1 cellular context compared by ENCODE assay signal in genomic region chr11:34339149-34340064, GRCh38.
TF ChIP-seq lines count a peak whose summit lies in the region.

No MANE protein-coding gene starts in this region.

TF ChIP-seq in HepG2, 621 proteins besides CTCF, POLR2A, EP300 and RAD21 (continued from another document and continues in another):
- TF ChIP-seq NONO (IDR thresholded peaks at IDR 0.05) (no peak), NONO (CRISPR knock-in tag; conservative IDR thresholded peaks at IDR 0.05) (peak; percentile 70), BCL6 (CRISPR knock-in tag; IDR thresholded peaks at IDR 0.05) (peak; percentile 99), ZBTB14 (CRISPR knock-in tag; IDR thresholded peaks at IDR 0.05) (no peak), ZNF430 (CRISPR knock-in tag; IDR thresholded peaks at IDR 0.05) (no peak), ZNF7 (CRISPR knock-in tag; IDR thresholded peaks at IDR 0.05) (no peak), ARID5B (CRISPR knock-in tag; IDR thresholded peaks at IDR 0.05) (peak; percentile 95), HNRNPL (IDR thresholded peaks at IDR 0.05; ENCODE audit: low read depth, low read length) (no peak), THAP7 (CRISPR knock-in tag; IDR thresholded peaks at IDR 0.05) (no peak), ZBTB33 (CRISPR knock-in tag; IDR thresholded peaks at IDR 0.05) (no peak), ZNF747 (CRISPR knock-in tag; IDR thresholded peaks at IDR 0.05; ENCODE audit: borderline replicate concordance) (peak; percentile 75), ZNF75D (CRISPR knock-in tag; IDR thresholded peaks at IDR 0.05; ENCODE audit: borderline replicate concordance) (no peak), MBNL3 (CRISPR knock-in tag; conservative IDR thresholded peaks at IDR 0.05) (no peak), ATF7-NPFF (CRISPR knock-in tag; IDR thresholded peaks at IDR 0.05; ENCODE audit: low read depth) (no peak), ZNF800 (CRISPR knock-in tag; IDR thresholded peaks at IDR 0.05) (peak; percentile 45; the same call in 1 of the 2 replicates), HOXD1 (CRISPR knock-in tag; IDR thresholded peaks at IDR 0.05) (peak; percentile 99), TFDP2 (CRISPR knock-in tag; IDR thresholded peaks at IDR 0.05) (no peak), PHB2 (IDR thresholded peaks at IDR 0.05; ENCODE audit: partially characterized antibody) (no peak), NR2F2 (IDR thresholded peaks at IDR 0.05; ENCODE audit: borderline replicate concordance, low read depth) (0 out of 2 replicates have a peak, but pooled peaks have one; percentile 35), SPEN (CRISPR knock-in tag; IDR thresholded peaks at IDR 0.05; ENCODE audit: low read depth) (peak; percentile 48; the same call in 1 of the 2 replicates), KLF6 (CRISPR knock-in tag; IDR thresholded peaks at IDR 0.05) (0 out of 2 replicates have a peak, but pooled peaks have one; percentile 65), BCL3 (CRISPR knock-in tag; IDR thresholded peaks at IDR 0.05) (no peak), MTF1 (CRISPR knock-in tag; IDR thresholded peaks at IDR 0.05) (no peak), POLR2G (IDR thresholded peaks at IDR 0.05; ENCODE audit: low read depth, low read length) (no peak), RBAK (CRISPR knock-in tag; IDR thresholded peaks at IDR 0.05) (no peak), ZNF343 (CRISPR knock-in tag; IDR thresholded peaks at IDR 0.05) (no peak), ZNF460 (CRISPR knock-in tag; IDR thresholded peaks at IDR 0.05; ENCODE audit: borderline replicate concordance) (no peak), ZFAT (CRISPR knock-in tag; conservative IDR thresholded peaks at IDR 0.05) (no peak), ZNF589 (CRISPR knock-in tag; conservative IDR thresholded peaks at IDR 0.05) (no peak), DNMT3B (CRISPR knock-in tag; conservative IDR thresholded peaks at IDR 0.05) (no peak; the same call in 1 of the 2 replicates), KLF13 (CRISPR knock-in tag; IDR thresholded peaks at IDR 0.05) (no peak), ZNF274 (CRISPR knock-in tag; IDR thresholded peaks at IDR 0.05) (no peak), BATF2 (CRISPR knock-in tag; IDR thresholded peaks at IDR 0.05) (no peak), KAT2B (IDR thresholded peaks at IDR 0.05; ENCODE audit: borderline replicate concordance, low read depth, low read length) (no peak), MED1 (CRISPR knock-in tag; IDR thresholded peaks at IDR 0.05) (peak; percentile 95), SIX4 (CRISPR knock-in tag; IDR thresholded peaks at IDR 0.05) (no peak), THAP8 (CRISPR knock-in tag; IDR thresholded peaks at IDR 0.05; ENCODE audit: borderline replicate concordance) (no peak), ZNF710 (CRISPR knock-in tag; IDR thresholded peaks at IDR 0.05; ENCODE audit: borderline replicate concordance) (peak; percentile 88; the same call in 1 of the 2 replicates), RCOR2 (CRISPR knock-in tag; IDR thresholded peaks at IDR 0.05) (0 out of 2 replicates have a peak, but pooled peaks have one; percentile 30), ATRX (CRISPR knock-in tag; IDR thresholded peaks at IDR 0.05; ENCODE audit: borderline replicate concordance) (no peak), RFX5 (IDR thresholded peaks at IDR 0.05; ENCODE audit: low read depth, low read length) (no peak), ATF1 (CRISPR knock-in tag; IDR thresholded peaks at IDR 0.05) (no peak), GATAD2A (CRISPR knock-in tag; IDR thresholded peaks at IDR 0.05) (peak; percentile 96), KAT8 (CRISPR knock-in tag; IDR thresholded peaks at IDR 0.05) (0 out of 2 replicates have a peak, but pooled peaks have one; percentile 68), PAWR (CRISPR knock-in tag; IDR thresholded peaks at IDR 0.05; ENCODE audit: borderline replicate concordance) (no peak), SAP130 (CRISPR knock-in tag; IDR thresholded peaks at IDR 0.05; ENCODE audit: low read depth) (peak; percentile 94), FOXA3 (CRISPR knock-in tag; IDR thresholded peaks at IDR 0.05) (peak; percentile 89), IKZF1 (IDR thresholded peaks at IDR 0.05) (no peak), ZNF83 (CRISPR knock-in tag; IDR thresholded peaks at IDR 0.05; ENCODE audit: borderline replicate concordance) (no peak), PHF20 (CRISPR knock-in tag; IDR thresholded peaks at IDR 0.05) (no peak; the same call in 1 of the 2 replicates), ZNF883 (CRISPR knock-in tag; IDR thresholded peaks at IDR 0.05; ENCODE audit: not compliant biosample characterization) (no peak), MAZ (IDR thresholded peaks at IDR 0.05; ENCODE audit: borderline replicate concordance, low read depth, low read length) (no peak), MAZ (CRISPR knock-in tag; IDR thresholded peaks at IDR 0.05; ENCODE audit: low read depth) (peak; percentile 70; the same call in 1 of the 2 replicates), HMGA1 (CRISPR knock-in tag; conservative IDR thresholded peaks at IDR 0.05) (no peak), GLI4 (CRISPR knock-in tag; IDR thresholded peaks at IDR 0.05; ENCODE audit: borderline replicate concordance) (no peak), ZNF644 (CRISPR knock-in tag; IDR thresholded peaks at IDR 0.05; ENCODE audit: low read depth) (peak; percentile 74), IRF2 (CRISPR knock-in tag; IDR thresholded peaks at IDR 0.05) (peak; percentile 84), ZNF33B (CRISPR knock-in tag; IDR thresholded peaks at IDR 0.05) (no peak), MEF2D (CRISPR knock-in tag; IDR thresholded peaks at IDR 0.05) (peak; percentile 43; the same call in 1 of the 2 replicates), XBP1 (CRISPR knock-in tag; IDR thresholded peaks at IDR 0.05) (no peak)
